21 cellular contexts compared by ENCODE assay signal in the genomic region with DNA sequence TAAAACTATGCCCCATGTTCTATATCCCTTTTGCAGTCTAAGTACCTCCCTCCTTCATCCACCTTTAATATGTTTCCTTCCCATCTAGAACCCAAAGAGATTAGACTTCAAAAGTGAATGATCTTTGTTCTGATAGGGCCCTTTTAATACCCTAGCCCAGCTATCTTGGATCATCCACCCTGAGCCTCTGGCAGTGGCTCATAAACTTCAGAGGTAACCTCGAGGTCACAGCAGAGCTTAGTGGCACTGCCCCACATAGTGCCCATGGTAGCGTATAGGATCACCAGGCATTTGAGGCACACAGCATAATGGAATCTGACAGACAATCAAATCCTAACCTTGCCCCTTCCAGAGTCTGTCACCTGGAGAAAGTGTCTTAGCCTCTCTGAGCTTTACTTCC. TPM values are rescaled to one million over a fixed set of nuclear protein-coding genes. Genes with fewer than 3 reads are reported as not detected.
"Had no signal": no experiment of that assay in that cellular context is flagged by ENCODE, and none has a peak within 500 bp of the region (broad histone marks: within the 10 kb centered on the region; RNA-seq: fewer than 3 reads in every experiment).

No MANE protein-coding gene starts in this region.

- H3K27me3 ChIP-seq: esophagus squamous epithelium, hepatocyte, thyroid gland had no signal

- H3K27ac Mint-ChIP-seq: activated CD4-positive, alpha-beta T cell treated with anti-CD3 and anti-CD28 coated beads, Interleukin-2, amount 10 ng/mL, durations not matched to agents 24 days and 14 days; activated naive CD4-positive, alpha-beta T cell treated with anti-CD3 and anti-CD28 coated beads, Interleukin-2, amount 50 U/mL, for 72 hours; progenitor cell of endocrine pancreas had no signal

- H3K27ac ChIP-seq: esophagus squamous epithelium, hepatocyte, thyroid gland had no signal

- DNase-seq: activated CD4-positive, alpha-beta T cell treated with anti-CD3 and anti-CD28 coated beads, Interleukin-2, amount 10 ng/mL, durations not matched to agents 24 days and 14 days; activated CD8-positive, alpha-beta memory T cell treated with anti-CD3 and anti-CD28 coated beads for 24 hours; activated CD8-positive, alpha-beta memory T cell treated with anti-CD3 and anti-CD28 coated beads, Interleukin-2, amount 50 U/mL, for 48 hours; activated effector memory CD4-positive, alpha-beta T cell treated with anti-CD3 and anti-CD28 coated beads, Interleukin-2, amount 50 U/mL, for 16 hours; activated T-cell treated with anti-CD3 and anti-CD28 coated beads, Interleukin-2, amount 50 U/mL, for 48 hours; amniotic stem cell; dermis blood vessel endothelial cell; effector memory CD4-positive, alpha-beta T cell; esophagus squamous epithelium; left cardiac atrium; midbrain; right cardiac atrium; small intestine; stimulated activated naive CD4-positive, alpha-beta T cell; T-helper 1 cell; T1000; thyroid gland had no signal

- ATAC-seq: activated naive CD4-positive, alpha-beta T cell treated with anti-CD3 and anti-CD28 coated beads, Interleukin-2, amount 50 U/mL, for 72 hours; left cardiac atrium had no signal

- H3K9me3 ChIP-seq: esophagus squamous epithelium, thyroid gland had no signal

- H3K4me1 ChIP-seq: thyroid gland had no signal

- H3K36me3 ChIP-seq: thyroid gland had no signal

- H3K4me3 ChIP-seq: esophagus squamous epithelium, hepatocyte, thyroid gland had no signal

- H3K36me3 Mint-ChIP-seq: activated naive CD4-positive, alpha-beta T cell treated with anti-CD3 and anti-CD28 coated beads, Interleukin-2, amount 50 U/mL, for 72 hours had no signal

- H3K4me3 Mint-ChIP-seq: activated CD4-positive, alpha-beta T cell treated with anti-CD3 and anti-CD28 coated beads, Interleukin-2, amount 10 ng/mL, durations not matched to agents 24 days and 14 days had no signal

- H3K9me3 Mint-ChIP-seq: activated CD4-positive, alpha-beta T cell treated with anti-CD3 and anti-CD28 coated beads, Interleukin-2, amount 10 ng/mL, durations not matched to agents 24 days and 14 days; activated naive CD4-positive, alpha-beta T cell treated with anti-CD3 and anti-CD28 coated beads, Interleukin-2, amount 50 U/mL, for 72 hours had no signal

RNA-seq across cellular contexts. Expression of gene ADRB2, which starts 15.8 kb away (rescaled TPM):
- polyA plus RNA-seq: neural cell had no signal
